In the genomic region with DNA sequence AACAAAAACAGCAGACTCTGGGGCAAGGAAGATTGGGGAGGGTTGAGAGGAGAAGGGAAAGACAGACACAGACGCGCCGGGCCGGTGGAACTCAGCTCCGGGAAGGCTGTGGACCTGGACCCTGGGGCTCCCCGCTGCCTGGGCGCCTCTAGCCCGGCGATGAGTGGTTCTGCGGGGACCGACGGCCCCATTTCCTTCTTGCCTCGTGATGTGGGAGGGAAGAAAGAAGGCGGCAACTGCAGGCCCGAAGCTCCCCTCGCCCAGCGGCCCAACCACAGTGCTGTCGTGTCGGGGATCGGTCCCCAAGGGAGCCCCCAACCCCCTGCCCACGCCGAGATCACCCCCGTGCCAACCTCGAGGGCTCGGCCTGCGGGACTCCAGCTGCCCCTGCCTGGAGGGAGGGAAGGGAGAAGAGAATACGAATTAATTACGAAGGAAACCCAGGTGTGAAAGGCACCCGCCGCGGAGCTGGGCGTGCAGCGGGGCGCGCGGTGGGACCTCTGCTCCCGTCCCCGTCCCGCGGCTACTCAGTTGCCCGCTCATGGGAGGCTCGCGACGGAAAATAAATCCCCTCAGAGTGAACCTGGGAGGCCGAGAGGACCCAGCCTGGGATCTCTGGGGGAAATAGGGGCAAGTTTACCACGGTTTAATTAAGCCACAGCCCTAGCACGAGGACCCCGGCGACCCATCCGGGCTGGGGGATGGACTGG, we compare ENCODE assay signal across 12 cellular contexts. TPM values are rescaled to one million over a fixed set of nuclear protein-coding genes. Genes with fewer than 3 reads are reported as not detected.
DNase-seq lines count a peak whose midpoint lies in the region; ATAC-seq lines count a peak whose summit lies in the region.
"Had no signal": no experiment of that assay in that cellular context is flagged by ENCODE, and none has a peak within 500 bp of the region (broad histone marks: within the 10 kb centered on the region; RNA-seq: fewer than 3 reads in every experiment).

No MANE protein-coding gene starts in this region.

- intact Hi-C loops in activated T-helper 1 cell treated with anti-CD3 and anti-CD28 coated beads, Interleukin-12 subunit alpha, Interleukin-12 subunit beta, Interleukin-2, Interleukin-4 antibody, amounts not matched to agents 30 ng/mL and 10 ng/mL and 1 ng/mL, durations not matched to agents 14 hours and 24 hours and 36 hours (cut with micrococcal nuclease), result loop anchor here (5.0 kb wide), 2 partner anchors 193 to 918 kb away; a partner anchor contains a TSS

- H3K4me3 Mint-ChIP-seq in activated naive CD4-positive, alpha-beta T cell treated with anti-CD3 and anti-CD28 coated beads, Interleukin-2, amount 10 ng/mL, durations not matched to agents 7 days and 5 days, result peak overlapping the region; percentile 4
- no peak overlapping the region for H3K4me3 Mint-ChIP-seq in activated T-helper 1 cell treated with anti-CD3 and anti-CD28 coated beads, Interleukin-12 subunit alpha, Interleukin-12 subunit beta, Interleukin-2, Interleukin-4 antibody, amounts not matched to agents 30 ng/mL and 10 ng/mL and 1 ng/mL, durations not matched to agents 14 hours and 24 hours and 36 hours
- peak overlapping the region; percentile 56 to 73 for H3K4me3 Mint-ChIP-seq in stimulated activated naive CD8-positive, alpha-beta T cell treated with anti-CD3 and anti-CD28 coated beads, Interleukin-15, amount 100 ng/mL, for 72 hours

- H3K27ac Mint-ChIP-seq in activated naive CD4-positive, alpha-beta T cell treated with anti-CD3 and anti-CD28 coated beads, Interleukin-2, amount 10 ng/mL, durations not matched to agents 7 days and 5 days, result no peak overlapping the region
- H3K27ac Mint-ChIP-seq in activated T-helper 1 cell treated with anti-CD3 and anti-CD28 coated beads, Interleukin-12 subunit alpha, Interleukin-12 subunit beta, Interleukin-2, Interleukin-4 antibody, amounts not matched to agents 30 ng/mL and 10 ng/mL and 1 ng/mL, durations not matched to agents 14 hours and 24 hours and 36 hours, result peak overlapping the region; percentile 79
- H3K27ac Mint-ChIP-seq in stimulated activated naive CD8-positive, alpha-beta T cell treated with anti-CD3 and anti-CD28 coated beads, Interleukin-15, amount 100 ng/mL, for 72 hours, result no peak overlapping the region

- CTCF ChIA-PET in activated naive CD4-positive, alpha-beta T cell treated with anti-CD3 and anti-CD28 coated beads, Interleukin-2, amount 10 ng/mL, durations not matched to agents 7 days and 5 days (lab: Charles Lee), result interaction anchor here (1.1 to 2.2 kb wide), 2 partner anchors 8 to 208 kb away, joined by 3 to 8 read pairs; a partner anchor contains a TSS

- H3K4me3 ChIP-seq in iPS-11a (ENCODE audit: low read depth, low read length), result peak overlapping the region; percentile 25

- ATAC-seq in stimulated activated naive CD8-positive, alpha-beta T cell treated with anti-CD3 and anti-CD28 coated beads, Interleukin-15, amount 100 ng/mL, for 72 hours, result no peak

- peaks cover 83% of the 10 kb centered on the region for H3K27me3 Mint-ChIP-seq in activated naive CD4-positive, alpha-beta T cell treated with anti-CD3 and anti-CD28 coated beads, Interleukin-2, amount 10 ng/mL, durations not matched to agents 7 days and 5 days
- H3K27me3 Mint-ChIP-seq in activated T-helper 1 cell treated with anti-CD3 and anti-CD28 coated beads, Interleukin-12 subunit alpha, Interleukin-12 subunit beta, Interleukin-2, Interleukin-4 antibody, amounts not matched to agents 30 ng/mL and 10 ng/mL and 1 ng/mL, durations not matched to agents 14 hours and 24 hours and 36 hours (ENCODE audit: insufficient read depth), result peaks cover 80% of the 10 kb centered on the region
- peaks cover 98% of the 10 kb centered on the region for H3K27me3 Mint-ChIP-seq in stimulated activated naive CD8-positive, alpha-beta T cell treated with anti-CD3 and anti-CD28 coated beads, Interleukin-15, amount 100 ng/mL, for 72 hours

- no peaks in the 10 kb centered on the region for H3K9me3 Mint-ChIP-seq in activated naive CD4-positive, alpha-beta T cell treated with anti-CD3 and anti-CD28 coated beads, Interleukin-2, amount 10 ng/mL, durations not matched to agents 7 days and 5 days
- H3K9me3 Mint-ChIP-seq in activated T-helper 1 cell treated with anti-CD3 and anti-CD28 coated beads, Interleukin-12 subunit alpha, Interleukin-12 subunit beta, Interleukin-2, Interleukin-4 antibody, amounts not matched to agents 30 ng/mL and 10 ng/mL and 1 ng/mL, durations not matched to agents 14 hours and 24 hours and 36 hours, result no peaks in the 10 kb centered on the region
- peaks cover 0 to 4% of the 10 kb centered on the region in 2 donors for H3K9me3 Mint-ChIP-seq in stimulated activated naive CD8-positive, alpha-beta T cell treated with anti-CD3 and anti-CD28 coated beads, Interleukin-15, amount 100 ng/mL, for 72 hours

- DNase-seq in activated naive CD4-positive, alpha-beta T cell treated with anti-CD3 and anti-CD28 coated beads, Interleukin-2, amount 10 ng/mL, durations not matched to agents 7 days and 5 days, result no peak
- no peak for DNase-seq in activated naive CD4-positive, alpha-beta T cell treated with anti-CD3 and anti-CD28 coated beads, Interleukin-2, amount 50 U/mL, for 16 hours
- no peak for DNase-seq in activated T-helper 1 cell treated with anti-CD3 and anti-CD28 coated beads, Interleukin-12 subunit alpha, Interleukin-12 subunit beta, Interleukin-2, Interleukin-4 antibody, amounts not matched to agents 30 ng/mL and 10 ng/mL and 1 ng/mL, durations not matched to agents 14 hours and 24 hours and 36 hours (ENCODE audit: low spot score)
- peak; percentile 10 to 14 for DNase-seq in stimulated activated naive CD8-positive, alpha-beta T cell treated with anti-CD3 and anti-CD28 coated beads, Interleukin-15, amount 100 ng/mL, for 72 hours
- no peak for DNase-seq in germinal center (ENCODE audit: low spot score)
- no peak for DNase-seq in NCI-H2107 treated with DMSO at 0.1 percent for 48 hours (lab: John Stamatoyannopoulos, UW; ENCODE audit: unreplicated experiment)
- DNase-seq in DMS153 (lab: John Stamatoyannopoulos, UW), result no peak
- DNase-seq: DMS79 treated with DMSO at 0.1 percent for 48 hours; stimulated activated CD4-positive, alpha-beta T cell treated with anti-CD3 and anti-CD28 coated beads, Interleukin-4, amount 100 ng/mL, for 24 hours; stimulated activated naive CD4-positive, alpha-beta T cell treated with Interleukin-2 at 50 U/mL for 16 hours had no signal

- H3K36me3 Mint-ChIP-seq in activated naive CD4-positive, alpha-beta T cell treated with anti-CD3 and anti-CD28 coated beads, Interleukin-2, amount 10 ng/mL, durations not matched to agents 7 days and 5 days, result peaks cover 10% of the 10 kb centered on the region
- peaks cover 3% of the 10 kb centered on the region for H3K36me3 Mint-ChIP-seq in activated T-helper 1 cell treated with anti-CD3 and anti-CD28 coated beads, Interleukin-12 subunit alpha, Interleukin-12 subunit beta, Interleukin-2, Interleukin-4 antibody, amounts not matched to agents 30 ng/mL and 10 ng/mL and 1 ng/mL, durations not matched to agents 14 hours and 24 hours and 36 hours (ENCODE audit: low read depth)

- peaks cover 21% of the 10 kb centered on the region for H3K4me1 Mint-ChIP-seq in activated naive CD4-positive, alpha-beta T cell treated with anti-CD3 and anti-CD28 coated beads, Interleukin-2, amount 10 ng/mL, durations not matched to agents 7 days and 5 days
- H3K4me1 Mint-ChIP-seq in activated T-helper 1 cell treated with anti-CD3 and anti-CD28 coated beads, Interleukin-12 subunit alpha, Interleukin-12 subunit beta, Interleukin-2, Interleukin-4 antibody, amounts not matched to agents 30 ng/mL and 10 ng/mL and 1 ng/mL, durations not matched to agents 14 hours and 24 hours and 36 hours (ENCODE audit: low read depth), result peaks cover 17% of the 10 kb centered on the region
- peaks cover 45% of the 10 kb centered on the region for H3K4me1 Mint-ChIP-seq in stimulated activated naive CD8-positive, alpha-beta T cell treated with anti-CD3 and anti-CD28 coated beads, Interleukin-15, amount 100 ng/mL, for 72 hours

RNA-seq across cellular contexts. Expression of a gene that starts 7.4 kb away (rescaled TPM):
- not detected in 2 replicates for total RNA-seq in activated T-helper 1 cell treated with anti-CD3 and anti-CD28 coated beads, Interleukin-12 subunit alpha, Interleukin-12 subunit beta, Interleukin-2, Interleukin-4 antibody, amounts not matched to agents 30 ng/mL and 10 ng/mL and 1 ng/mL, durations not matched to agents 14 hours and 24 hours and 36 hours
- total RNA-seq: bronchial epithelial cell had no signal

RNA-seq across cellular contexts. Expression of a gene that starts 37.7 kb away (rescaled TPM):
- 25.8 and 26.9 TPM in 2 replicates for total RNA-seq in activated T-helper 1 cell treated with anti-CD3 and anti-CD28 coated beads, Interleukin-12 subunit alpha, Interleukin-12 subunit beta, Interleukin-2, Interleukin-4 antibody, amounts not matched to agents 30 ng/mL and 10 ng/mL and 1 ng/mL, durations not matched to agents 14 hours and 24 hours and 36 hours

Comparison
In these comparisons a context has a peak if more than half of its experiments do, and no peak if none do; other contexts are left out.
1. DNase-seq: peak in stimulated activated naive CD8-positive, alpha-beta T cell treated with anti-CD3 and anti-CD28 coated beads, Interleukin-15, amount 100 ng/mL, for 72 hours (2 of 2); none in activated naive CD4-positive, alpha-beta T cell treated with anti-CD3 and anti-CD28 coated beads, Interleukin-2, amount 10 ng/mL, durations not matched to agents 7 days and 5 days (single experiment), activated naive CD4-positive, alpha-beta T cell treated with anti-CD3 and anti-CD28 coated beads, Interleukin-2, amount 50 U/mL, for 16 hours (single experiment), activated T-helper 1 cell treated with anti-CD3 and anti-CD28 coated beads, Interleukin-12 subunit alpha, Interleukin-12 subunit beta, Interleukin-2, Interleukin-4 antibody, amounts not matched to agents 30 ng/mL and 10 ng/mL and 1 ng/mL, durations not matched to agents 14 hours and 24 hours and 36 hours (single experiment), germinal center (single experiment), NCI-H2107 treated with DMSO at 0.1 percent for 48 hours (single experiment) and DMS153 (single experiment).